ENCODE assay signal across 9 cellular contexts in the genomic region with DNA sequence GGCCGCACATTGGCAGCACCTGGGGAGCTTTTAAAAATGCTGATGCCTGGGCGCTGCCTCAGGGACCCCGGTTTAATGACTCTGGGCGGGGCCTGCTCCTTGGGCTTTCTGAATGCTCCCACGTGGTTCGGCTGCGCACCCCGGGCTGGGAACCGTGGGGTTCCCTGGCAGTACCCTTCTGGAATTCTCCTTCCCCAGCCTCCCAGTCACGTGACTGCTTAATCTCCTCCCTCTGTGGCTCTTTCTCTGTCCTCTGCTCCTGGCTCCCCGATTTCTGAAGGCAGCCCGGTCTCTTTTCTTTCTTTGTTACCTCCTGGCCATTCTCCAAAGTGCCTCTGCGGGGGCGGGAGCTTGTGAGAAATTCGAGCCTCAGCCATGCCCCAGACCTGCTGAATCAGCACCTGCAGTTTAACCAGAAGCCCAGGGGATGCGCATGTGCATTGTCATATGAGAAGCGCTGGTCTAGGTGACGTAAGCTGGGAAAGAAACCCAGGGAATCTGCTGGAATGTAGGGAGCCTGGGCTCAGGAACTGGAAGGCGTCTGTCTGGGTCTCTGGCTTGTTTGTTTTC. TPM values are rescaled to one million over a fixed set of nuclear protein-coding genes. Genes with fewer than 3 reads are reported as not detected.
DNase-seq lines count a peak whose midpoint lies in the region; ATAC-seq and TF ChIP-seq lines count a peak whose summit lies in the region.
"Had no signal": no experiment of that assay in that cellular context is flagged by ENCODE, and none has a peak within 500 bp of the region (broad histone marks: within the 10 kb centered on the region; RNA-seq: fewer than 3 reads in every experiment).

No MANE protein-coding gene starts in this region.

- CTCF ChIA-PET in AG04450 (lab: Charles Lee) (interaction anchor here (1.6 kb wide), 1 partner anchor 54 kb away, joined by 6 read pairs; no protein-coding TSS in a partner anchor), T-cell (lab: Charles Lee) (no interaction called here)

- H3K9me3 ChIP-seq in AG04450 (ENCODE audit: control insufficient read depth, insufficient read depth, low read length), result no peaks in the 10 kb centered on the region

- H3K27ac Mint-ChIP-seq in T-cell, result no peak overlapping the region

- H3K27me3 ChIP-seq in AG04450 (ENCODE audit: control insufficient read depth, insufficient read depth, low read length), result no peaks in the 10 kb centered on the region

- no peak for TF ChIP-seq CTCF in AG04450 (IDR thresholded peaks at IDR 0.05; ENCODE audit: low read depth, low read length)

- peaks cover 7 to 44% of the 10 kb centered on the region in 2 donors for H3K27me3 Mint-ChIP-seq in T-cell

- ATAC-seq in GM19463 (IDR thresholded peaks at IDR 0.05; ENCODE audit: unreplicated experiment) (no peak), T-cell (replicated peaks in 1 of 4) (no peak), GM19467 (IDR thresholded peaks at IDR 0.05; ENCODE audit: unreplicated experiment) (no peak)

- no peaks in the 10 kb centered on the region for H3K4me1 Mint-ChIP-seq in T-cell
- H3K4me1 Mint-ChIP-seq: central memory CD8-positive, alpha-beta T cell had no signal

- H3K27ac ChIP-seq in AG04450 (ENCODE audit: low read depth, low read length) (peak overlapping the region; percentile 31), cingulate gyrus (ENCODE audit: low read depth, low read length) (peak overlapping the region; percentile 43)

- H3K4me3 Mint-ChIP-seq in T-cell, result no peak overlapping the region
- H3K4me3 Mint-ChIP-seq: central memory CD8-positive, alpha-beta T cell had no signal

- H3K36me3 Mint-ChIP-seq in T-cell, result no peaks in the 10 kb centered on the region

- H3K4me3 ChIP-seq in AG04450 (ENCODE audit: low read depth, low read length), result no peak overlapping the region

- DNase-seq in AG04450 (ENCODE audit: low read depth, low spot score), result peak; percentile 60
- DNase-seq in NCI-H128 (lab: John Stamatoyannopoulos, UW; ENCODE audit: unreplicated experiment), result peak; percentile 66
- peak; percentile 66 for DNase-seq in medulla oblongata (ENCODE audit: extremely low spot score)
- DNase-seq in T-cell, result no peak
- DNase-seq in activated CD8-positive, alpha-beta memory T cell treated with anti-CD3 and anti-CD28 coated beads, Interleukin-2, amount 50 U/mL, for 48 hours, result no peak

- POLR2A ChIA-PET in AG04450 (lab: Yijun Ruan, JAX), result no interaction called here
- POLR2A ChIA-PET in T-cell (lab: Charles Lee), result no interaction called here

- no peaks in the 10 kb centered on the region for H3K9me3 Mint-ChIP-seq in T-cell
- H3K9me3 Mint-ChIP-seq: central memory CD8-positive, alpha-beta T cell had no signal

RNA-seq across cellular contexts. Expression of gene CLCN4, which starts 16.6 kb away (rescaled TPM):
- 1.5 and 1.6 TPM in 2 replicates for polyA plus RNA-seq in AG04450 (2011; rRNA removed)
- 4.6 TPM in 2 replicates for polyA minus RNA-seq in AG04450 (2011; rRNA and poly(A)+ RNA removed)
- under 1 TPM; 0.23 to 0.43 (median 0.25) TPM for total RNA-seq in T-cell

Comparison
In these comparisons a context has a peak if more than half of its experiments do, and no peak if none do; other contexts are left out.
1. DNase-seq: peak in AG04450 (single experiment), NCI-H128 (single experiment) and medulla oblongata (single experiment); none in T-cell (0 of 34) and activated CD8-positive, alpha-beta memory T cell treated with anti-CD3 and anti-CD28 coated beads, Interleukin-2, amount 50 U/mL, for 48 hours (single experiment).